In genomic region chr13:32232263-32232662, GRCh38 we compare ENCODE assay signal across 36 cellular contexts.
"Had no signal": no experiment of that assay in that cellular context is flagged by ENCODE, and none has a peak within 500 bp of the region (broad histone marks: within the 10 kb centered on the region; RNA-seq: fewer than 3 reads in every experiment).

No MANE protein-coding gene starts in this region.

- H3K9me3 ChIP-seq: ascending aorta, breast epithelium, MG63, Peyer's patch had no signal

- H3K27ac Mint-ChIP-seq: activated CD8-positive, alpha-beta T cell treated with anti-CD3 and anti-CD28 coated beads for 36 hours; activated naive CD8-positive, alpha-beta T cell treated with anti-CD3 and anti-CD28 coated beads for 36 hours; activated T-cell treated with anti-CD3 and anti-CD28 coated beads, Interleukin-2, amount 50 U/mL, for 72 hours; activated T-helper 17 cell treated with anti-CD3 and anti-CD28 coated beads, Interleukin-2, amount 50 U/mL, for 72 hours; IgD-negative memory B cell; T-cell had no signal

- H3K36me3 ChIP-seq: breast epithelium, MG63, Peyer's patch had no signal

- DNase-seq: activated CD4-positive, alpha-beta T cell treated with anti-CD3 and anti-CD28 coated beads for 1 hour; activated CD4-positive, alpha-beta T cell treated with anti-CD3 and anti-CD28 coated beads for 48 hours; activated CD4-positive, alpha-beta T cell treated with anti-CD3 and anti-CD28 coated beads, Interleukin-2, amount 50 U/mL, for 4 hours; activated CD4-positive, CD25-positive, alpha-beta regulatory T cell; activated CD8-positive, alpha-beta T cell treated with anti-CD3 and anti-CD28 coated beads for 36 hours; activated effector memory CD4-positive, alpha-beta T cell treated with anti-CD3 and anti-CD28 coated beads, Interleukin-2, amount 50 U/mL, for 16 hours; activated naive CD4-positive, alpha-beta T cell; activated naive CD4-positive, alpha-beta T cell treated with anti-CD3 and anti-CD28 coated beads, Interleukin-2, amount 50 U/mL, for 16 hours; activated naive CD8-positive, alpha-beta T cell treated with anti-CD3 and anti-CD28 coated beads for 36 hours; activated T-cell treated with anti-CD3 and anti-CD28 coated beads, Interleukin-2, amount 50 U/mL, for 1 hour; activated T-cell treated with anti-CD3 and anti-CD28 coated beads, Interleukin-2, amount 50 U/mL, for 72 hours; amygdala; Kasumi-1; KG1; MG63; NCI-H1048; NCI-H1105 treated with DMSO at 0.1 percent for 48 hours; NCI-H1436 treated with DMSO at 0.1 percent for 48 hours; NCI-H1694 treated with DMSO at 0.1 percent for 48 hours; NCI-H2029; NCI-H345; NCI-H524 treated with DMSO at 0.1 percent for 48 hours; NK-92 treated with Interleukin-12 subunit alpha and Interleukin-12 subunit beta, amount 100 ng/mL, for 24 hours; PC-3; Peyer's patch; RPMI8226; SIG-M5; T-cell; T-helper 2 cell; T-helper 9 cell; WERI-Rb-1 had no signal

- H3K4me1 ChIP-seq: ascending aorta, breast epithelium, Peyer's patch had no signal

- H3K9me3 Mint-ChIP-seq: activated CD8-positive, alpha-beta T cell treated with anti-CD3 and anti-CD28 coated beads for 36 hours; activated naive CD8-positive, alpha-beta T cell treated with anti-CD3 and anti-CD28 coated beads for 36 hours; activated T-cell treated with anti-CD3 and anti-CD28 coated beads, Interleukin-2, amount 50 U/mL, for 72 hours; activated T-helper 17 cell treated with anti-CD3 and anti-CD28 coated beads, Interleukin-2, amount 50 U/mL, for 72 hours; T-cell had no signal

- H3K27me3 ChIP-seq: ascending aorta, breast epithelium, MG63, Peyer's patch had no signal

- H3K4me1 Mint-ChIP-seq: activated naive CD8-positive, alpha-beta T cell treated with anti-CD3 and anti-CD28 coated beads for 36 hours had no signal

- H3K4me3 Mint-ChIP-seq: activated CD8-positive, alpha-beta T cell treated with anti-CD3 and anti-CD28 coated beads for 36 hours; activated naive CD8-positive, alpha-beta T cell treated with anti-CD3 and anti-CD28 coated beads for 36 hours; activated T-cell treated with anti-CD3 and anti-CD28 coated beads, Interleukin-2, amount 50 U/mL, for 72 hours; activated T-helper 17 cell treated with anti-CD3 and anti-CD28 coated beads, Interleukin-2, amount 50 U/mL, for 72 hours; IgD-negative memory B cell; T-cell had no signal

- H3K4me3 ChIP-seq: ascending aorta, breast epithelium, MG63, Peyer's patch had no signal

- H3K27ac ChIP-seq: ascending aorta, breast epithelium, Peyer's patch, WERI-Rb-1 had no signal

- ATAC-seq: activated CD8-positive, alpha-beta T cell treated with anti-CD3 and anti-CD28 coated beads for 36 hours; activated T-cell treated with anti-CD3 and anti-CD28 coated beads, Interleukin-2, amount 50 U/mL, for 72 hours; activated T-helper 17 cell treated with anti-CD3 and anti-CD28 coated beads, Interleukin-2, amount 50 U/mL, for 72 hours; PC-3; SK-N-SH treated with all-trans-retinoic acid at 6 μM for 48 hours; T-cell had no signal

- H3K27me3 Mint-ChIP-seq: activated CD8-positive, alpha-beta T cell treated with anti-CD3 and anti-CD28 coated beads for 36 hours; activated naive CD8-positive, alpha-beta T cell treated with anti-CD3 and anti-CD28 coated beads for 36 hours; activated T-helper 17 cell treated with anti-CD3 and anti-CD28 coated beads, Interleukin-2, amount 50 U/mL, for 72 hours; IgD-negative memory B cell had no signal

- H3K36me3 Mint-ChIP-seq: activated naive CD8-positive, alpha-beta T cell treated with anti-CD3 and anti-CD28 coated beads for 36 hours had no signal
